ENCODE assay signal across 1 cellular context in genomic region chr22:20506543-20507252, GRCh38.
TF ChIP-seq lines count a peak whose summit lies in the region.

No MANE protein-coding gene starts in this region.

TF ChIP-seq in H1, 55 proteins besides CTCF, POLR2A, EP300 and RAD21:
- TF ChIP-seq TEAD4 (IDR thresholded peaks at IDR 0.05; ENCODE audit: low read depth, low read length) (no peak), GTF2F1 (IDR thresholded peaks at IDR 0.05; ENCODE audit: borderline replicate concordance, low read depth, low read length) (no peak), YY1 (IDR thresholded peaks at IDR 0.05; ENCODE audit: low read depth, low read length) (no peak), EGR1 (IDR thresholded peaks at IDR 0.05; ENCODE audit: borderline replicate concordance, low read depth, low read length) (no peak), MAX (IDR thresholded peaks at IDR 0.05) (no peak), MAFK (IDR thresholded peaks at IDR 0.05; ENCODE audit: low read depth, low read length) (no peak), BACH1 (IDR thresholded peaks at IDR 0.05; ENCODE audit: low read length) (no peak), SIRT6 (IDR thresholded peaks at IDR 0.05; ENCODE audit: low read length) (no peak), SIN3A (conservative IDR thresholded peaks at IDR 0.05 in 1 of 2, IDR thresholded peaks at IDR 0.05 in 1 of 2; ENCODE audit: low read depth in 1 of 2, low read length in 2 of 2) (no peak), ATF3 (IDR thresholded peaks at IDR 0.05; ENCODE audit: insufficient read depth, low read depth, low read length) (no peak), CHD7 (IDR thresholded peaks at IDR 0.05; ENCODE audit: insufficient replicate concordance, low read length) (no peak), JUND (IDR thresholded peaks at IDR 0.05; ENCODE audit: low read length) (no peak), EZH2 (IDR thresholded peaks at IDR 0.05; ENCODE audit: low read depth, low read length, severe bottlenecking) (no peak), RXRA (IDR thresholded peaks at IDR 0.05; ENCODE audit: insufficient read depth, low read depth, low read length) (no peak), SIX5 (IDR thresholded peaks at IDR 0.05; ENCODE audit: low read depth, low read length) (no peak), SUZ12 (IDR thresholded peaks at IDR 0.05; ENCODE audit: low read length) (no peak)
